29 cellular contexts compared by ENCODE assay signal in the genomic region with DNA sequence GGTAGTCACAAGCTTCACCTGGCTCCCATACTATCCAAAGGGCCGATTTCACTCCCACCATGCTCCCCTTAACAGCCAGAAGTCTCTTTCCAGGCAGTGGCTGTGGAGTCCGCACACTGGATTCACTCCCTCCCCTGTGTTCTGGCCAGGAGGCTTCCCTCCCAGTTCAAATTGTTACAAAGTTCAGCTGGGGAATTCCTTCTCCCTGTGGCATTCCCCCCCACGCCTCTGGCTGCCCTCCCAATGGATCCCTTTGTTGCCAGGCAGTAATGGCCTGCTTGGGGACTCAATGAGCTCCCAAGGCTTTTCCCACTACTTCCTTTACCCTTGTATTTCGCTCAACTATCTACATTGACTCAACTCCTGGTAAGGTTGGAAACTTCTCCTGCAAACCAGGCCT.
"Had no signal": no experiment of that assay in that cellular context is flagged by ENCODE, and none has a peak within 500 bp of the region (broad histone marks: within the 10 kb centered on the region; RNA-seq: fewer than 3 reads in every experiment).

No MANE protein-coding gene starts in this region.

- DNase-seq: activated CD4-positive, alpha-beta memory T cell treated with anti-CD3 and anti-CD28 coated beads, Interleukin-2, amount 10 ng/mL, durations not matched to agents 7 days and 5 days; activated CD4-positive, alpha-beta T cell treated with anti-CD3 and anti-CD28 coated beads for 4 hours; activated CD4-positive, alpha-beta T cell treated with anti-CD3 and anti-CD28 coated beads, Interleukin-2, amount 10 ng/mL, durations not matched to agents 7 days and 5 days; activated CD4-positive, alpha-beta T cell treated with anti-CD3 and anti-CD28 coated beads, Interleukin-2, amount 50 U/mL, for 4 hours; activated CD4-positive, CD25-positive, alpha-beta regulatory T cell; activated CD4-positive, CD25-positive, alpha-beta regulatory T cell treated with anti-CD3 and anti-CD28 coated beads, Interleukin-2, amount 50 U/mL, for 72 hours; activated CD8-positive, alpha-beta memory T cell treated with anti-CD3 and anti-CD28 coated beads, Interleukin-2, amount 50 U/mL, for 48 hours; activated gamma-delta T cell; activated naive CD4-positive, alpha-beta T cell; activated naive CD4-positive, alpha-beta T cell treated with anti-CD3 and anti-CD28 coated beads, Interleukin-2, amount 10 ng/mL, durations not matched to agents 7 days and 5 days; activated naive CD8-positive, alpha-beta T cell treated with anti-CD3 and anti-CD28 coated beads, Interleukin-2, amount 10 ng/mL, durations not matched to agents 7 days and 5 days; activated T-cell treated with anti-CD3 and anti-CD28 coated beads for 4 hours; activated T-cell treated with anti-CD3 and anti-CD28 coated beads, Interleukin-2, amount 50 U/mL, for 24 hours; activated T-cell treated with anti-CD3 and anti-CD28 coated beads, Interleukin-2, amount 50 U/mL, for 72 hours; central memory CD4-positive, alpha-beta T cell; cerebellar nuclear complex; dorsolateral prefrontal cortex; effector memory CD4-positive, alpha-beta T cell; endodermal cell; foreskin fibroblast; glutamatergic neuron; T-helper 2 cell had no signal

- H3K36me3 ChIP-seq: ascending aorta, breast epithelium, cardiac muscle cell had no signal

- H3K27ac ChIP-seq: ascending aorta, breast epithelium, cardiac muscle cell, coronary artery, dorsolateral prefrontal cortex had no signal

- ATAC-seq: activated naive CD4-positive, alpha-beta T cell treated with anti-CD3 and anti-CD28 coated beads, Interleukin-2, amount 50 U/mL, for 72 hours; activated T-cell treated with anti-CD3 and anti-CD28 coated beads, Interleukin-2, amount 50 U/mL, for 72 hours; esophagus mucosa had no signal

- FAIRE-seq: frontal cortex had no signal

- H3K4me1 ChIP-seq: ascending aorta, breast epithelium had no signal

- H3K27me3 ChIP-seq: ascending aorta, breast epithelium, cardiac muscle cell, dorsolateral prefrontal cortex had no signal

- H3K9me3 ChIP-seq: ascending aorta, breast epithelium had no signal

- H3K4me3 ChIP-seq: ascending aorta, breast epithelium, cardiac muscle cell, coronary artery, dorsolateral prefrontal cortex had no signal
